9 cellular contexts compared by ENCODE assay signal in the genomic region with DNA sequence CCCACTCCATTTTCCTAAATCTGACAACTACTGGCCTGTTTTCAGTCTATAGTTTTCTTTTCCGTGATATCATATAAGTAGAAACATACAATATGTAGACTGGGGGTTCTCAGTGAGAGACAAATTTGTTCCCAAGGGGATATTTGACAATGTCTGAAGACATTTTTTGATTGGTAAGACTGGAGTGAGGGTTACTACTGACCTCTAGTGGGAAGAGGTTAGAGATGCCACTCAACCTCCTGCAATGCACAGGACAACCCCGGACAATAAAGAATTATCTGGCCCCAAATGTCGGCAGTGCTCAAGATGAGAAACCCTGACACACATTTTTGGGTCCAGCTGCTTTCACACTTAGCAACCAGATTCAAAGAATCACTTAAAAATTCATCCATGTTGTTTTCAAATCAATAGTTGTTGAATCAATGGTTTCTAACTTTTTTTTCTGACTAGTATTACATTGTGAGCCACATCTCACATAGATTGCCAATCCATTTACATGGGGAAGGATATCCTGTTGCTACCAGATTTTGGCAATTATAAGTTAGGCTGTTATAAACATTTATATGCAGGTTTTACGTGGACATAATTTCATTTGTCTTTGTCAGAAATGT.
DNase-seq lines count a peak whose midpoint lies in the region; ATAC-seq and TF ChIP-seq lines count a peak whose summit lies in the region.
"Had no signal": no experiment of that assay in that cellular context is flagged by ENCODE, and none has a peak within 500 bp of the region (broad histone marks: within the 10 kb centered on the region; RNA-seq: fewer than 3 reads in every experiment).

No MANE protein-coding gene starts in this region.

- peak; percentile 74 for TF ChIP-seq CTCF in GM12873 (IDR thresholded peaks at IDR 0.05; ENCODE audit: insufficient read depth, low read depth, low read length, missing control alignments)
- TF ChIP-seq CTCF in dorsolateral prefrontal cortex (IDR thresholded peaks at IDR 0.05 in 54 of 56, conservative IDR thresholded peaks at IDR 0.05 in 2 of 56; ENCODE audit: low read depth in 1 of 56, partially characterized antibody in 56 of 56): peak in 48 of 56 donors; percentile 20 to 61 (median 42)
- peak; percentile 62 for TF ChIP-seq CTCF in smooth muscle cell (IDR thresholded peaks at IDR 0.05; ENCODE audit: borderline replicate concordance, insufficient read depth, poor library complexity, severe bottlenecking)

- H3K27me3 Mint-ChIP-seq in effector memory CD8-positive, alpha-beta T cell: no peaks in the 10 kb centered on the region

- H3K27ac Mint-ChIP-seq in effector memory CD8-positive, alpha-beta T cell: no peak overlapping the region

- no peaks in the 10 kb centered on the region for H3K9me3 ChIP-seq in smooth muscle cell (replicated peaks; ENCODE audit: low read depth)

- no peaks in the 10 kb centered on the region for H4K20me1 ChIP-seq in smooth muscle cell (ENCODE audit: low read depth)

- no peak overlapping the region for H3K4me3 ChIP-seq in dorsolateral prefrontal cortex
- no peak overlapping the region for H3K4me3 ChIP-seq in smooth muscle cell

- no peak overlapping the region for H3K4me2 ChIP-seq in smooth muscle cell

- no peaks in the 10 kb centered on the region for H3K36me3 ChIP-seq in smooth muscle cell (ENCODE audit: low read depth)

- DNase-seq in NCI-H460 (ENCODE audit: extremely low read depth, low read depth) (peak; percentile 17), dorsolateral prefrontal cortex (no peak), smooth muscle cell (lab: John Stamatoyannopoulos, UW; ENCODE audit: unreplicated experiment) (no peak)
- no peak for DNase-seq in effector memory CD8-positive, alpha-beta T cell
- DNase-seq in activated naive CD4-positive, alpha-beta T cell treated with anti-CD3 and anti-CD28 coated beads, Interleukin-2, amount 50 U/mL, for 16 hours: no peak

- H3K79me2 ChIP-seq in smooth muscle cell (ENCODE audit: low read depth): no peaks in the 10 kb centered on the region
- H3K79me2 ChIP-seq: parathyroid adenoma had no signal

- no peaks in the 10 kb centered on the region for H3K27me3 ChIP-seq in dorsolateral prefrontal cortex
- H3K27me3 ChIP-seq in smooth muscle cell (ENCODE audit: low read depth): peaks cover 12% of the 10 kb centered on the region

- intact Hi-C loops in dorsolateral prefrontal cortex (cut with DNase I): no loop called here

- no peak overlapping the region for H2AFZ ChIP-seq in smooth muscle cell (ENCODE audit: low read depth)
- H2AFZ ChIP-seq: parathyroid adenoma had no signal

- ATAC-seq in HG02759 (IDR thresholded peaks at IDR 0.05; ENCODE audit: unreplicated experiment): peak; percentile 89
- ATAC-seq in effector memory CD8-positive, alpha-beta T cell (replicated peaks): no peak
- ATAC-seq in GM18873 (IDR thresholded peaks at IDR 0.05; ENCODE audit: low FRiP score, unreplicated experiment): no peak

- H3K4me3 Mint-ChIP-seq in effector memory CD8-positive, alpha-beta T cell: no peak overlapping the region

- peaks cover 7 to 10% of the 10 kb centered on the region in 2 donors for H3K9me3 Mint-ChIP-seq in effector memory CD8-positive, alpha-beta T cell

- H3K36me3 Mint-ChIP-seq in effector memory CD8-positive, alpha-beta T cell (ENCODE audit: insufficient read depth): no peaks in the 10 kb centered on the region

- WGBS in smooth muscle cell (ENCODE audit: low lambda C conversion rate): 14% methylated on average over 4 of the region's 4 CpGs

- no peak overlapping the region for H3K9ac ChIP-seq in smooth muscle cell (ENCODE audit: low read depth)
- H3K9ac ChIP-seq: parathyroid adenoma had no signal

- no peaks in the 10 kb centered on the region for H3K4me1 Mint-ChIP-seq in effector memory CD8-positive, alpha-beta T cell (ENCODE audit: low read depth in 2 of 2)

- no peak overlapping the region for H3K27ac ChIP-seq in dorsolateral prefrontal cortex
- no peak overlapping the region for H3K27ac ChIP-seq in smooth muscle cell (ENCODE audit: low read depth)
- H3K27ac ChIP-seq: parathyroid adenoma had no signal

- H3F3A ChIP-seq in smooth muscle cell (ENCODE audit: low read depth): no peaks in the 10 kb centered on the region

- no peaks in the 10 kb centered on the region for H3K4me1 ChIP-seq in smooth muscle cell (ENCODE audit: low read depth)
- H3K4me1 ChIP-seq: parathyroid adenoma had no signal
